In genomic region chr10:22317121-22317370, GRCh38 we compare ENCODE assay signal across 8 cellular contexts. TPM values are rescaled to one million over a fixed set of nuclear protein-coding genes. Genes with fewer than 3 reads are reported as not detected.
DNase-seq lines count a peak whose midpoint lies in the region; ATAC-seq, FAIRE-seq and TF ChIP-seq lines count a peak whose summit lies in the region.

No MANE protein-coding gene starts in this region.

- H2BK20ac ChIP-seq in H1 (ENCODE audit: low read length), result no peak overlapping the region

- no peak overlapping the region for H3K4ac ChIP-seq in H1 (replicated peaks; ENCODE audit: insufficient read length, low read depth, low read length)

- peak overlapping the region; percentile 74 to 93 for H3K4me3 ChIP-seq in DND-41 (ENCODE audit: low read depth in 1 of 2, low read length in 2 of 2)
- peak overlapping the region; percentile 92 for H3K4me3 ChIP-seq in MG63
- H3K4me3 ChIP-seq in H1 (ENCODE audit: extremely low read depth in 1 of 4, insufficient read depth in 2 of 4, low read depth in 3 of 4, low read length in 4 of 4), result peak overlapping the region; percentile 35 to 73 (median 68); a peak in 7 of 8 replicates
- peak overlapping the region; percentile 86 for H3K4me3 ChIP-seq in osteoblast (ENCODE audit: insufficient read depth, low read length)

- H3K9ac ChIP-seq in DND-41 (ENCODE audit: low read depth, low read length), result peak overlapping the region; percentile 77
- H3K9ac ChIP-seq in H1 (replicated peaks in 1 of 4; ENCODE audit: extremely low read depth in 1 of 4, low read depth in 3 of 4, low read length in 3 of 4), result no peak overlapping the region

- H3K9me3 ChIP-seq in DND-41 (ENCODE audit: insufficient read depth, low read length, severe bottlenecking) (peaks cover 2% of the 10 kb centered on the region), MG63 (no peaks in the 10 kb centered on the region), H1 (ENCODE audit: insufficient read depth in 2 of 2, low read depth in 1 of 2, low read length in 1 of 2) (no peaks in the 10 kb centered on the region), osteoblast (ENCODE audit: low read depth, low read length) (no peaks in the 10 kb centered on the region)

- no peak overlapping the region for H4K8ac ChIP-seq in H1 (ENCODE audit: extremely low read depth, insufficient read depth, low read length)

- H4K5ac ChIP-seq in H1 (ENCODE audit: insufficient read length, low read depth, low read length), result no peak overlapping the region

- TF ChIP-seq RAD21 in H1 (IDR thresholded peaks at IDR 0.05 in 1 of 2, conservative IDR thresholded peaks at IDR 0.05 in 1 of 2; ENCODE audit: low read depth in 2 of 2, low read length in 2 of 2), result no peak

- H3K27me3 ChIP-seq in DND-41 (ENCODE audit: insufficient read depth, low read length, poor library complexity), result peaks cover 37% of the 10 kb centered on the region
- H3K27me3 ChIP-seq in MG63, result peaks cover 2% of the 10 kb centered on the region
- H3K27me3 ChIP-seq in H1 (replicated peaks in 1 of 4; ENCODE audit: control insufficient read depth in 3 of 4, extremely low read depth in 1 of 4, insufficient read depth in 3 of 4, low read length in 3 of 4), result peaks cover 17 to 62% (median 38%) of the 10 kb centered on the region in 4 experiments
- H3K27me3 ChIP-seq in osteoblast (ENCODE audit: insufficient read depth, low read length), result peaks cover 2% of the 10 kb centered on the region

- FAIRE-seq in H1 (lab: Jason Lieb, UNC), result no peak

- no peaks in the 10 kb centered on the region for H3K36me3 ChIP-seq in DND-41 (ENCODE audit: insufficient read depth, low read length)
- peaks cover 4% of the 10 kb centered on the region; the same call in 1 of the 2 replicates for H3K36me3 ChIP-seq in MG63
- H3K36me3 ChIP-seq in H1 (ENCODE audit: control insufficient read depth in 2 of 4, insufficient read depth in 4 of 4, low read length in 3 of 4), result no peaks in the 10 kb centered on the region
- no peaks in the 10 kb centered on the region for H3K36me3 ChIP-seq in osteoblast (ENCODE audit: insufficient read depth, low read length)

- no peak overlapping the region for H2BK15ac ChIP-seq in H1 (ENCODE audit: low read length)

- no peak for TF ChIP-seq EP300 in H1 (IDR thresholded peaks at IDR 0.05; ENCODE audit: borderline replicate concordance in 1 of 2, low read depth in 2 of 2, low read length in 2 of 2)

- no peak overlapping the region for H2AK5ac ChIP-seq in H1 (ENCODE audit: low read depth, low read length)

- H3K27ac ChIP-seq in DND-41 (ENCODE audit: low read length) (peak overlapping the region; percentile 85), H1 (ENCODE audit: low read depth, low read length) (no peak overlapping the region), osteoblast (ENCODE audit: low read depth, low read length) (peak overlapping the region; percentile 87)

- no peak overlapping the region for H3K56ac ChIP-seq in H1 (replicated peaks; ENCODE audit: insufficient read length, low read depth, low read length)

- CTCF ChIA-PET in H1 (lab: Charles Lee; ENCODE audit: partially characterized antibody), result interaction anchor here (0.7 kb wide), 2 partner anchors 21 to 54 kb away, joined by 3 to 4 read pairs; no protein-coding TSS in a partner anchor

- WGBS in H1 (ENCODE audit: extremely low coverage in 1 of 2, insufficient coverage in 1 of 2, insufficient read length in 1 of 2, insufficient replicate concordance in 2 of 2, low coverage in 1 of 2, low lambda C conversion rate in 2 of 2, missing lambda C conversion rate in 1 of 2), 2 experiments, result 7% methylated on average over 8 of the region's 8 CpGs; no CpG with 5 or more reads in 1 of the 2 experiments

- no peak overlapping the region for H3K23ac ChIP-seq in H1 (ENCODE audit: insufficient read length)

- H3K79me1 ChIP-seq in H1 (ENCODE audit: low read depth, low read length), result no peaks in the 10 kb centered on the region

- H3K18ac ChIP-seq in H1 (ENCODE audit: extremely low read depth, low read length), result no peak overlapping the region

- H4K20me1 ChIP-seq in DND-41 (ENCODE audit: insufficient read depth, low read length) (peaks cover 2% of the 10 kb centered on the region), H1 (replicated peaks in 1 of 2; ENCODE audit: control insufficient read depth in 1 of 2, insufficient read depth in 2 of 2, low read length in 2 of 2) (peaks cover 0 to 3% of the 10 kb centered on the region in 2 experiments), osteoblast (ENCODE audit: insufficient read depth, low read length) (no peaks in the 10 kb centered on the region)

- H2AFZ ChIP-seq in DND-41 (ENCODE audit: low read depth, low read length), result peak overlapping the region; percentile 95
- H2AFZ ChIP-seq in H1 (ENCODE audit: low read length), result 0 out of 2 replicates have a peak overlapping the region, but pooled peaks have one; percentile 75
- H2AFZ ChIP-seq in osteoblast (ENCODE audit: low read length), result peak overlapping the region; percentile 90

- H3K4me1 ChIP-seq in DND-41 (ENCODE audit: insufficient read depth, low read length) (peaks cover 45% of the 10 kb centered on the region), H1 (replicated peaks in 1 of 4; ENCODE audit: control insufficient read depth in 3 of 4, insufficient read depth in 4 of 4, low read length in 3 of 4) (peaks cover 0 to 2% (median 0%) of the 10 kb centered on the region in 4 experiments; a peak in 3 of 7 replicates), osteoblast (ENCODE audit: insufficient read depth, low read length) (peaks cover 14% of the 10 kb centered on the region)

- POLR2A ChIA-PET in H1 (lab: Charles Lee; ENCODE audit: partially characterized antibody), result interaction anchor here (1.5 to 1.8 kb wide), 4 partner anchors 9 to 314 kb away, joined by 4 to 8 read pairs (median 4); partner anchors contain the start of gene DNAJC1

- ATAC-seq in DND-41 (ENCODE audit: insufficient read depth, low read depth) (no peak), GM21390 (IDR thresholded peaks at IDR 0.05; ENCODE audit: unreplicated experiment) (no peak)

- no peak overlapping the region for H3K14ac ChIP-seq in H1 (ENCODE audit: insufficient read length)

- no peak overlapping the region for H2BK120ac ChIP-seq in H1 (replicated peaks; ENCODE audit: low read depth, low read length)

- no peak for TF ChIP-seq POLR2A in H1 (IDR thresholded peaks at IDR 0.05; ENCODE audit: control extremely low read depth in 1 of 2, low read depth in 2 of 2, low read length in 2 of 2)

- no peak overlapping the region for H2BK12ac ChIP-seq in H1 (ENCODE audit: low read depth, low read length)

- peaks cover 9% of the 10 kb centered on the region for H3K23me2 ChIP-seq in H1 (ENCODE audit: low read depth, low read length)

- no peak for TF ChIP-seq CTCF in DND-41 (IDR thresholded peaks at IDR 0.05; ENCODE audit: borderline replicate concordance, extremely low read depth, low read length, poor library complexity, severe bottlenecking)
- TF ChIP-seq CTCF in H1 (IDR thresholded peaks at IDR 0.05; ENCODE audit: control extremely low read depth in 1 of 3, insufficient read depth in 1 of 3, low read depth in 1 of 3, low read length in 3 of 3), result no peak
- no peak for TF ChIP-seq CTCF in osteoblast (IDR thresholded peaks at IDR 0.05; ENCODE audit: extremely low read depth, low read depth, low read length)

- no peak overlapping the region for H4K91ac ChIP-seq in H1 (replicated peaks; ENCODE audit: insufficient read length, low read length)

- no peak overlapping the region for H2BK5ac ChIP-seq in H1 (ENCODE audit: low read depth, low read length)

- H3K79me2 ChIP-seq in DND-41 (ENCODE audit: insufficient read depth, low read length), result peaks cover 26% of the 10 kb centered on the region
- H3K79me2 ChIP-seq in H1 (ENCODE audit: control insufficient read depth in 1 of 2, insufficient read depth in 2 of 2, low read length in 2 of 2), result no peaks in the 10 kb centered on the region
- H3K79me2 ChIP-seq in osteoblast (ENCODE audit: insufficient read depth, low read length), result peaks cover 25% of the 10 kb centered on the region

- DNase-seq in DND-41, result no peak
- DNase-seq in MG63, result no peak
- DNase-seq in H1 (ENCODE audit: low read depth in 1 of 2, low spot score in 2 of 2), result no peak
- DNase-seq in osteoblast (ENCODE audit: insufficient read length, low spot score, missing footprints), result no peak
- no peak for DNase-seq in DMS53 treated with DMSO at 0.1 percent for 48 hours (lab: John Stamatoyannopoulos, UW; ENCODE audit: unreplicated experiment)
- DNase-seq in NCI-H1930 (lab: John Stamatoyannopoulos, UW), result no peak
- DNase-seq in NCI-H345 treated with DMSO at 0.1 percent for 48 hours (lab: John Stamatoyannopoulos, UW; ENCODE audit: unreplicated experiment), result no peak

- peak overlapping the region; percentile 96 for H3K4me2 ChIP-seq in DND-41 (ENCODE audit: insufficient read depth, low read length)
- peak overlapping the region; percentile 74 to 95 for H3K4me2 ChIP-seq in H1 (ENCODE audit: insufficient read depth in 1 of 2, low read depth in 2 of 2, low read length in 2 of 2)
- H3K4me2 ChIP-seq in osteoblast (ENCODE audit: insufficient read depth, low read length), result peak overlapping the region; percentile 100

RNA-seq across cellular contexts. Expression of gene COMMD3, which starts 0.9 kb away (rescaled TPM):
- 43.5 and 75.4 TPM in 2 replicates for total RNA-seq in MG63 (2014; rRNA removed; shearing (Covaris generic); ENCODE audit: low replicate concordance)
- 2.3 and 2.7 TPM in 2 replicates for total RNA-seq in H1 (2021; fragmentation: NEBNext Ultra II Directional; extraction: Animal tissue kit (Norgen Biotek cat#: 25700))
- polyA plus RNA-seq in H1 (2011; rRNA removed), result 0.94 and 2.7 TPM in 2 replicates
- polyA plus RNA-seq in H1 (2011; cell fraction: cytosol; rRNA removed), result 2.1 TPM
- 1.2 TPM for polyA plus RNA-seq in H1 (2011; cell fraction: nucleus; rRNA removed)
- 2.4 to 4.3 TPM (median 2.7 TPM) in 4 replicates for polyA plus RNA-seq in H1 (2012, experiment 1 of 2)
- 1.8 TPM for polyA plus RNA-seq in H1 (2012, experiment 2 of 2)
- 4.5 TPM for polyA plus RNA-seq in H1 (2013, experiment 1 of 2)
- 3.1 TPM for polyA plus RNA-seq in H1 (2013, experiment 2 of 2)
- 0.63 and 1.8 TPM in 2 replicates for polyA minus RNA-seq in H1 (2011; rRNA and poly(A)+ RNA removed)
- not detected for polyA minus RNA-seq in H1 (2011; cell fraction: cytosol; rRNA and poly(A)+ RNA removed)
- polyA minus RNA-seq in H1 (2011; cell fraction: nucleus; rRNA and poly(A)+ RNA removed), result not detected
- total RNA-seq in osteoblast, result 49.2 and 53.9 TPM in 2 replicates

RNA-seq across cellular contexts. Expression of gene BMI1, which starts 3.9 kb away (rescaled TPM):
- 31.4 and 51.2 TPM in 2 replicates for total RNA-seq in MG63 (2014; rRNA removed; shearing (Covaris generic); ENCODE audit: low replicate concordance)
- 7.0 and 10.7 TPM in 2 replicates for total RNA-seq in H1 (2021; fragmentation: NEBNext Ultra II Directional; extraction: Animal tissue kit (Norgen Biotek cat#: 25700))
- 2.8 and 2.9 TPM in 2 replicates for polyA plus RNA-seq in H1 (2011; rRNA removed)
- polyA plus RNA-seq in H1 (2011; cell fraction: cytosol; rRNA removed), result 4.1 TPM
- polyA plus RNA-seq in H1 (2011; cell fraction: nucleus; rRNA removed), result 7.6 TPM
- polyA plus RNA-seq in H1 (2012, experiment 1 of 2), result 2.8 to 10.9 TPM (median 4.8 TPM) in 4 replicates
- 0.12 TPM for polyA plus RNA-seq in H1 (2012, experiment 2 of 2)
- polyA plus RNA-seq in H1 (2013, experiment 1 of 2), result 2.9 TPM
- 2.7 TPM for polyA plus RNA-seq in H1 (2013, experiment 2 of 2)
- 5.2 and 8.7 TPM in 2 replicates for polyA minus RNA-seq in H1 (2011; rRNA and poly(A)+ RNA removed)
- polyA minus RNA-seq in H1 (2011; cell fraction: cytosol; rRNA and poly(A)+ RNA removed), result 5.9 TPM
- 7.2 TPM for polyA minus RNA-seq in H1 (2011; cell fraction: nucleus; rRNA and poly(A)+ RNA removed)
- total RNA-seq in osteoblast, result 64.8 and 73.1 TPM in 2 replicates

RNA-seq across cellular contexts. Expression of gene SPAG6, which starts 28.2 kb away (rescaled TPM):
- not detected in 2 replicates for total RNA-seq in MG63 (2014; rRNA removed; shearing (Covaris generic); ENCODE audit: low replicate concordance)
- total RNA-seq in H1 (2021; fragmentation: NEBNext Ultra II Directional; extraction: Animal tissue kit (Norgen Biotek cat#: 25700)), result 0.34 TPM in 1 of 2 replicates, not detected in the other
- 0.14 TPM in 2 replicates for polyA plus RNA-seq in H1 (2011; rRNA removed)
- polyA plus RNA-seq in H1 (2011; cell fraction: cytosol; rRNA removed), result 0.28 TPM
- 0.16 TPM for polyA plus RNA-seq in H1 (2011; cell fraction: nucleus; rRNA removed)
- polyA plus RNA-seq in H1 (2012, experiment 1 of 2), result 0.14 to 0.33 TPM (median 0.19 TPM) in 4 replicates
- polyA plus RNA-seq in H1 (2012, experiment 2 of 2), result not detected
- polyA plus RNA-seq in H1 (2013, experiment 1 of 2), result 0.08 TPM
- polyA plus RNA-seq in H1 (2013, experiment 2 of 2), result 0.13 TPM
- 0.27 and 0.41 TPM in 2 replicates for polyA minus RNA-seq in H1 (2011; rRNA and poly(A)+ RNA removed)
- polyA minus RNA-seq in H1 (2011; cell fraction: cytosol; rRNA and poly(A)+ RNA removed), result not detected
- polyA minus RNA-seq in H1 (2011; cell fraction: nucleus; rRNA and poly(A)+ RNA removed), result not detected
- total RNA-seq in osteoblast, result not detected in 2 replicates

Comparison
In these comparisons a context has a peak if more than half of its experiments do, and no peak if none do; other contexts are left out.
1. RNA of gene COMMD3, which starts 0.9 kb away (total RNA-seq): 49.2 to 53.9 TPM in osteoblast and 43.5 to 75.4 TPM in MG63; 2.3 to 2.7 TPM in H1; every median in the first group is over 10 times any median in the second.
2. Peak in every context shown above with its lines, with median percentiles within 50 percentile points of each other: H2AFZ ChIP-seq, H3K4me2 ChIP-seq and H3K4me3 ChIP-seq.